In genomic region chr16:1452530-1452929, GRCh38 we compare ENCODE assay signal across 34 cellular contexts. TPM values are rescaled to one million over a fixed set of nuclear protein-coding genes. Genes with fewer than 3 reads are reported as not detected.
DNase-seq lines count a peak whose midpoint lies in the region; ATAC-seq and TF ChIP-seq lines count a peak whose summit lies in the region.
"Had no signal": no experiment of that assay in that cellular context is flagged by ENCODE, and none has a peak within 500 bp of the region (broad histone marks: within the 10 kb centered on the region; RNA-seq: fewer than 3 reads in every experiment).

No MANE protein-coding gene starts in this region.

- no peak overlapping the region for H3K4me3 ChIP-seq in left ventricle myocardium inferior
- H3K4me3 ChIP-seq: A549; BLaER1; BLaER1 treated with 17β-estradiol and CSF1 and Interleukin-3, amounts not matched to agents 10 nM and 100 nM had no signal

- peaks cover 98% of the 10 kb centered on the region for H3K36me3 ChIP-seq in left ventricle myocardium inferior

- H3K27me3 ChIP-seq in left ventricle myocardium inferior (ENCODE audit: low read depth), result no peaks in the 10 kb centered on the region
- H3K27me3 ChIP-seq: BE2C; BLaER1; BLaER1 treated with 17β-estradiol and CSF1 and Interleukin-3, amounts not matched to agents 10 nM and 100 nM had no signal

- no peaks in the 10 kb centered on the region for H3K4me1 ChIP-seq in left ventricle myocardium inferior
- H3K4me1 ChIP-seq: A549, BE2C, Caco-2 had no signal

- H3K27ac Mint-ChIP-seq in T-helper 17 cell, result no peak overlapping the region
- H3K27ac Mint-ChIP-seq: B cell; CD4-positive, alpha-beta T cell; CD8-positive, alpha-beta T cell had no signal

- TF ChIP-seq CTCF in left ventricle myocardium inferior (IDR thresholded peaks at IDR 0.05; ENCODE audit: borderline replicate concordance), result no peak

- H3K4me3 Mint-ChIP-seq in T-helper 17 cell, result peak overlapping the region; percentile 39
- H3K4me3 Mint-ChIP-seq: B cell; CD14-positive monocyte; CD4-positive, alpha-beta T cell; CD4-positive, CD25-positive, alpha-beta regulatory T cell; CD8-positive, alpha-beta T cell had no signal

- no peaks in the 10 kb centered on the region for H3K36me3 Mint-ChIP-seq in T-helper 17 cell (ENCODE audit: low read depth)

- DNase-seq in Right ventricle myocardium inferior (ENCODE audit: missing footprints), result peak; percentile 53
- no peak for DNase-seq in left ventricle myocardium inferior
- no peak for DNase-seq in T-helper 17 cell
- no peak for DNase-seq in SKM-1 (lab: John Stamatoyannopoulos, UW; ENCODE audit: unreplicated experiment)
- DNase-seq: 8988T; ACHN; AML-193; BE2C; C1 segment of cervical spinal cord; Caco-2; Calu3; CD4-positive, alpha-beta memory T cell; CD4-positive, alpha-beta T cell; CD4-positive, CD25-positive, alpha-beta regulatory T cell; CD8-positive, alpha-beta memory T cell; CD8-positive, alpha-beta T cell; COR-L47; DMS 273 treated with DMSO at 0.1 percent for 48 hours; DMS153; DMS53; DMS79; DMS79 treated with DMSO at 0.1 percent for 48 hours; DND-41; EL had no signal

- intact Hi-C loops in Right ventricle myocardium inferior (cut with DNase I), result no loop called here
- intact Hi-C loops in left ventricle myocardium inferior (cut with micrococcal nuclease), result no loop called here

- H3K4me1 Mint-ChIP-seq in T-helper 17 cell, result no peaks in the 10 kb centered on the region
- H3K4me1 Mint-ChIP-seq: CD14-positive monocyte; CD4-positive, alpha-beta memory T cell had no signal

- no peaks in the 10 kb centered on the region for H3K27me3 Mint-ChIP-seq in T-helper 17 cell
- H3K27me3 Mint-ChIP-seq: B cell; CD4-positive, alpha-beta memory T cell; CD4-positive, alpha-beta T cell; CD4-positive, CD25-positive, alpha-beta regulatory T cell; CD8-positive, alpha-beta memory T cell had no signal

- no peaks in the 10 kb centered on the region for H3K9me3 ChIP-seq in left ventricle myocardium inferior (replicated peaks)
- H3K9me3 ChIP-seq in T-helper 17 cell (ENCODE audit: control insufficient read depth, low read length, poor library complexity, severe bottlenecking), result no peaks in the 10 kb centered on the region
- H3K9me3 ChIP-seq: A549; BE2C; BLaER1; BLaER1 treated with 17β-estradiol and CSF1 and Interleukin-3, amounts not matched to agents 10 nM and 100 nM; Caco-2 had no signal

- ATAC-seq in Right ventricle myocardium inferior (no peak), T-helper 17 cell (no peak)
- ATAC-seq: A549; CD8-positive, alpha-beta T cell had no signal

- no peak overlapping the region for H3K27ac ChIP-seq in left ventricle myocardium inferior (replicated peaks)
- H3K27ac ChIP-seq: 22Rv1, A549, C4-2B had no signal

RNA-seq across cellular contexts. Expression of gene CCDC154, which starts 8.2 kb away (rescaled TPM):
- total RNA-seq in Right ventricle myocardium inferior, result 1.7 TPM
- total RNA-seq in left ventricle myocardium inferior, result 1.3 TPM
- total RNA-seq in T-helper 17 cell, result 1 to 10 TPM; 1.3 to 3.6 TPM
- total RNA-seq: Daoy had no signal

RNA-seq across cellular contexts. Expression of gene PERCC1, which starts 21.7 kb away (rescaled TPM):
- total RNA-seq in Right ventricle myocardium inferior (0.35 TPM), left ventricle myocardium inferior (not detected), T-helper 17 cell (not detected)
- total RNA-seq: A172; A673; Calu3; CD4-positive, CD25-positive, alpha-beta regulatory T cell; Daoy had no signal

RNA-seq across cellular contexts. Expression of gene CLCN7, which starts 22.3 kb away (rescaled TPM):
- total RNA-seq in Right ventricle myocardium inferior (49.5 TPM), left ventricle myocardium inferior (45.3 TPM), T-helper 17 cell (100 to 1,000 TPM in 1 of 2 donors, 10 to 100 TPM in 1; 93.9 to 113 TPM)

RNA-seq across cellular contexts. Expression of gene UQCC4, which starts 32.0 kb away (rescaled TPM):
- total RNA-seq in Right ventricle myocardium inferior (11.3 TPM), left ventricle myocardium inferior (13.6 TPM), T-helper 17 cell (1 to 10 TPM; 7.0 to 8.8 TPM)

RNA-seq across cellular contexts. Expression of gene PTX4, which starts 36.2 kb away (rescaled TPM):
- total RNA-seq in Right ventricle myocardium inferior (not detected), left ventricle myocardium inferior (not detected), T-helper 17 cell (not detected)
- total RNA-seq: A172; A673; B cell; Caco-2; Calu3; CD4-positive, alpha-beta memory T cell; CD4-positive, alpha-beta T cell; CD4-positive, CD25-positive, alpha-beta regulatory T cell; CD8-positive, alpha-beta memory T cell; CD8-positive, alpha-beta T cell; Daoy had no signal
